Comparison of ENCODE assay signal across 27 cellular contexts in genomic region chr14:59986556-59987059, GRCh38.
"Had no signal": no experiment of that assay in that cellular context is flagged by ENCODE, and none has a peak within 500 bp of the region (broad histone marks: within the 10 kb centered on the region; RNA-seq: fewer than 3 reads in every experiment).

No MANE protein-coding gene starts in this region.

- DNase-seq: naive thymus-derived CD4-positive, alpha-beta T cell; natural killer cell; occipital lobe; posterior cingulate gyrus; psoas muscle; right cardiac atrium; right lobe of liver; sigmoid colon; small intestine; stimulated activated CD4-positive, alpha-beta T cell treated with anti-CD3 and anti-CD28 coated beads, Interleukin-15, amount 100 ng/mL, for 24 hours; stimulated activated CD4-positive, alpha-beta T cell treated with anti-CD3 and anti-CD28 coated beads, Interleukin-2, amount 100 ng/mL, for 24 hours; stimulated activated CD4-positive, alpha-beta T cell treated with anti-CD3 and anti-CD28 coated beads, Interleukin-2, amount 100 ng/mL, for 48 hours; stimulated activated CD4-positive, alpha-beta T cell treated with anti-CD3 and anti-CD28 coated beads, Interleukin-4, amount 100 ng/mL, for 24 hours; stimulated activated naive CD4-positive, alpha-beta T cell treated with Interleukin-2 at 50 U/mL for 16 hours; stomach; thyroid gland; trophoblast cell; upper lobe of left lung had no signal

- H3K27ac Mint-ChIP-seq: naive thymus-derived CD4-positive, alpha-beta T cell; natural killer cell; nephron; neural progenitor cell; progenitor cell of endocrine pancreas; stimulated activated effector memory CD8-positive, alpha-beta T cell treated with anti-CD3 and anti-CD28 coated beads, Interleukin-12 subunit alpha, Interleukin-12 subunit beta, amount 100 ng/mL, for 72 hours; stimulated activated naive CD8-positive, alpha-beta T cell treated with anti-CD3 and anti-CD28 coated beads, Interleukin-15, Interleukin-2, amounts not matched to agents 100 ng/mL and 50 ng/mL, for 24 hours had no signal

- ATAC-seq: naive thymus-derived CD4-positive, alpha-beta T cell; natural killer cell; right cardiac atrium; right lobe of liver; stimulated activated effector memory CD8-positive, alpha-beta T cell treated with anti-CD3 and anti-CD28 coated beads, Interleukin-12 subunit alpha, Interleukin-12 subunit beta, amount 100 ng/mL, for 72 hours had no signal

- H3K9me3 Mint-ChIP-seq: natural killer cell; stimulated activated effector memory CD8-positive, alpha-beta T cell treated with anti-CD3 and anti-CD28 coated beads, Interleukin-12 subunit alpha, Interleukin-12 subunit beta, amount 100 ng/mL, for 72 hours; stimulated activated naive CD8-positive, alpha-beta T cell treated with anti-CD3 and anti-CD28 coated beads, Interleukin-15, Interleukin-2, amounts not matched to agents 100 ng/mL and 50 ng/mL, for 24 hours had no signal

- H3K27me3 Mint-ChIP-seq: progenitor cell of endocrine pancreas had no signal

- H3K27ac ChIP-seq: neural progenitor cell, parathyroid adenoma, psoas muscle, right lobe of liver, sigmoid colon, stomach, thoracic aorta, thyroid gland, tibial nerve, upper lobe of left lung, vagina had no signal

- H3K4me1 Mint-ChIP-seq: natural killer cell; nephron; neural progenitor cell; stimulated activated effector memory CD8-positive, alpha-beta T cell treated with anti-CD3 and anti-CD28 coated beads, Interleukin-12 subunit alpha, Interleukin-12 subunit beta, amount 100 ng/mL, for 72 hours had no signal

- H3K36me3 Mint-ChIP-seq: natural killer cell; stimulated activated effector memory CD8-positive, alpha-beta T cell treated with anti-CD3 and anti-CD28 coated beads, Interleukin-12 subunit alpha, Interleukin-12 subunit beta, amount 100 ng/mL, for 72 hours had no signal

- H3K4me3 Mint-ChIP-seq: naive thymus-derived CD4-positive, alpha-beta T cell; natural killer cell; nephron; neural progenitor cell; stimulated activated effector memory CD8-positive, alpha-beta T cell treated with anti-CD3 and anti-CD28 coated beads, Interleukin-12 subunit alpha, Interleukin-12 subunit beta, amount 100 ng/mL, for 72 hours; stimulated activated naive CD8-positive, alpha-beta T cell treated with anti-CD3 and anti-CD28 coated beads, Interleukin-15, Interleukin-2, amounts not matched to agents 100 ng/mL and 50 ng/mL, for 24 hours had no signal
